In the genomic region with DNA sequence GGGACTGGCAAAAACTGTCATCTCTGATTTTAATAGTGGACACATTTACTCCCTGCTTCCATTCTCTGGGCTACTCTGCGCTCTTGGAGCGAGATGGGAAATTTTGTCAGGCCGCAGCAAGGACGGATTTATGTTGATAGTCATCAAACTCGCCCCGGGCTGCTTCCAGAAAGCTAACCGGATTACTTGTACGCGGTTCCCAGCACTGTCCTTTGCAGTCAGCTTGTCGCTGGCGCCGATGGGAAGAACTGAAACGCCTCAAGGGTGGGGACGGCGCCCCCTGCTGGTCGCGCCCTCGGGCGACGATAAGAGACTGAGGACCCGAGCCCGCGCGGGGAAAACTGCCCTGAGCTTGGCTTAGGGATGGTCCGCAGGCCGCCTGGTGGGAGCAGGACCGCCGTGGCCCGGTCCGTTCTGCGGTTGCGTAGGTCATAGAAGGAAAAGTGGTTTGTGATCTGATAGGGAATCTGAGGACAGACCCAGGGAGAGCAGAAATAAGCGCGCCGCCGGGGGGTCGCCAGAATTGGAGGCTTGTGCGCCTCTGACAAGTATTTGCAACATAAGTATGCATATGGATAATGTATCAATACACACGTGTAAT, we compare ENCODE assay signal across 1 cellular context.
TF ChIP-seq lines count a peak whose summit lies in the region.

No MANE protein-coding gene starts in this region.

TF ChIP-seq in endothelial cell of umbilical vein, 7 proteins besides CTCF, POLR2A, EP300 and RAD21:
- TF ChIP-seq EZH2 (IDR thresholded peaks at IDR 0.05; ENCODE audit: borderline replicate concordance, low read depth, low read length, severe bottlenecking) (no peak), MYC (IDR thresholded peaks at IDR 0.05; ENCODE audit: low read depth, low read length) (no peak), POLR2AphosphoS5 (IDR thresholded peaks at IDR 0.05; ENCODE audit: insufficient read depth, low read depth, low read length) (peak; percentile 12)
